Comparison of ENCODE assay signal across 8 cellular contexts in the genomic region with DNA sequence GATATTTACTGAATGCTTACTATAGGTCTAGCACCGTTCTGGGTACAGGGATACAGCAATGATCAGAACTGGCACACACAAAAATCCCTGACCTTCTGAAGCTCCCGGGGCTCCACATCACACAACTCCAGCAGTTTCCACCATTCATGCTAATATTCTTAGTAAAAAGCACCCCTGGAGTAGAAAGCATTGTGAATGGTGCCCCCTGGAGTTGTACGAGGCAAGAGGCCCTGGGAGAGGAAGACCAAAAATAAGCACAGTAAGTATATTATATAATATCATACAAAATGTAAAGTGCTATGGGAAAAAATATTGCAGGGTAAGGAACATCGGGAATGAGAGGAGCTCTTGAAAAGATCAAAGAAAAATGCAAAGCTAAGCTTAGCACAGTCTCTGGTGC. TPM values are rescaled to one million over a fixed set of nuclear protein-coding genes. Genes with fewer than 3 reads are reported as not detected.
DNase-seq lines count a peak whose midpoint lies in the region; FAIRE-seq and TF ChIP-seq lines count a peak whose summit lies in the region.

No MANE protein-coding gene starts in this region.

- TF ChIP-seq RAD21 in Ishikawa (IDR thresholded peaks at IDR 0.05; ENCODE audit: low read depth), result 0 out of 2 replicates have a peak, but pooled peaks have one; percentile 15

- peaks cover 38% of the 10 kb centered on the region for H3K4me1 ChIP-seq in BLaER1

- no peaks in the 10 kb centered on the region for H4K20me1 ChIP-seq in BLaER1

- peaks cover 50% of the 10 kb centered on the region for H3K4me1 Mint-ChIP-seq in neural crest cell

- H3K27ac Mint-ChIP-seq in neural crest cell (ENCODE audit: unreplicated experiment), result no peak overlapping the region

- no peaks in the 10 kb centered on the region for H3K9me3 Mint-ChIP-seq in neural crest cell

- TF ChIP-seq EP300 in Ishikawa (IDR thresholded peaks at IDR 0.05; ENCODE audit: borderline replicate concordance), result no peak

- no peak for FAIRE-seq in bronchial epithelial cell (lab: Jason Lieb, UNC)

- peaks cover 4% of the 10 kb centered on the region for H3K36me3 Mint-ChIP-seq in neural crest cell (ENCODE audit: low read depth)

- peak overlapping the region; percentile 97 for H3K4me2 ChIP-seq in BLaER1

- TF ChIP-seq CTCF in bronchial epithelial cell (IDR thresholded peaks at IDR 0.05; ENCODE audit: insufficient read depth, low read length, severe bottlenecking) (peak; percentile 12), neural crest cell (conservative IDR thresholded peaks at IDR 0.05) (peak; percentile 44)

- peak overlapping the region; percentile 10; the same call in 1 of the 2 replicates for H3K27ac ChIP-seq in BLaER1

- no peaks in the 10 kb centered on the region for H3K27me3 Mint-ChIP-seq in neural crest cell (ENCODE audit: low read depth)

- no peaks in the 10 kb centered on the region for H3K9me3 ChIP-seq in BLaER1

- H3K4me3 Mint-ChIP-seq in neural crest cell, result peak overlapping the region; percentile 89

- H3K27me3 ChIP-seq in BLaER1 (no peaks in the 10 kb centered on the region), bronchial epithelial cell (ENCODE audit: control insufficient read depth, insufficient read depth, low read length) (no peaks in the 10 kb centered on the region)

- H3K36me3 ChIP-seq in BLaER1, result no peaks in the 10 kb centered on the region
- H3K36me3 ChIP-seq in bronchial epithelial cell (ENCODE audit: control insufficient read depth, insufficient read depth, low read length), result no peaks in the 10 kb centered on the region

- DNase-seq in bronchial epithelial cell (ENCODE audit: low read depth), result no peak
- DNase-seq in neural crest cell (ENCODE audit: low read depth, low spot score), result no peak
- no peak for DNase-seq in activated gamma-delta T cell (lab: John Stamatoyannopoulos, UW)
- DNase-seq in ureter (ENCODE audit: low spot score), result no peak
- no peak for DNase-seq in GM19238 (ENCODE audit: insufficient read length, low spot score)
- DNase-seq in NCI-H1105 treated with DMSO at 0.1 percent for 48 hours (lab: John Stamatoyannopoulos, UW), result no peak

- no peak overlapping the region for H3K4me3 ChIP-seq in BLaER1
- H3K4me3 ChIP-seq in bronchial epithelial cell (ENCODE audit: low read depth, low read length), result no peak overlapping the region

- H3K9ac ChIP-seq in BLaER1, result peak overlapping the region; percentile 16; the same call in 1 of the 2 replicates

TF ChIP-seq in Ishikawa, 13 proteins besides CTCF, POLR2A, EP300 and RAD21:
- TF ChIP-seq, protein P1, sequence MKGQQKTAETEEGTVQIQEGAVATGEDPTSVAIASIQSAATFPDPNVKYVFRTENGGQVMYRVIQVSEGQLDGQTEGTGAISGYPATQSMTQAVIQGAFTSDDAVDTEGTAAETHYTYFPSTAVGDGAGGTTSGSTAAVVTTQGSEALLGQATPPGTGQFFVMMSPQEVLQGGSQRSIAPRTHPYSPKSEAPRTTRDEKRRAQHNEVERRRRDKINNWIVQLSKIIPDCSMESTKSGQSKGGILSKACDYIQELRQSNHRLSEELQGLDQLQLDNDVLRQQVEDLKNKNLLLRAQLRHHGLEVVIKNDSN (IDR thresholded peaks at IDR 0.05), result no peak
- TF ChIP-seq TAF1 (IDR thresholded peaks at IDR 0.05; ENCODE audit: low read depth) (no peak), REST (IDR thresholded peaks at IDR 0.05; ENCODE audit: low read depth) (no peak), FOXM1 (IDR thresholded peaks at IDR 0.05; ENCODE audit: borderline replicate concordance, low read depth) (no peak), YY1 (IDR thresholded peaks at IDR 0.05; ENCODE audit: low read depth) (no peak), ZBTB7A (IDR thresholded peaks at IDR 0.05; ENCODE audit: low read depth) (no peak), TCF12 (IDR thresholded peaks at IDR 0.05; ENCODE audit: low read depth) (no peak), CEBPB (IDR thresholded peaks at IDR 0.05) (no peak), TEAD4 (IDR thresholded peaks at IDR 0.05) (no peak), CREB1 (IDR thresholded peaks at IDR 0.05; ENCODE audit: low read depth) (no peak), EGR1 (IDR thresholded peaks at IDR 0.05) (no peak), NFIC (IDR thresholded peaks at IDR 0.05) (no peak), MAX (IDR thresholded peaks at IDR 0.05) (no peak)

RNA-seq across cellular contexts. Expression of gene SRGAP3, which starts 0.8 kb away (rescaled TPM):
- total RNA-seq in bronchial epithelial cell (16.5 and 30.5 TPM in 2 replicates), neural crest cell (58.4 and 60.5 TPM in 2 replicates), ureter (51.2 TPM)
